1 cellular context compared by ENCODE assay signal in the genomic region with DNA sequence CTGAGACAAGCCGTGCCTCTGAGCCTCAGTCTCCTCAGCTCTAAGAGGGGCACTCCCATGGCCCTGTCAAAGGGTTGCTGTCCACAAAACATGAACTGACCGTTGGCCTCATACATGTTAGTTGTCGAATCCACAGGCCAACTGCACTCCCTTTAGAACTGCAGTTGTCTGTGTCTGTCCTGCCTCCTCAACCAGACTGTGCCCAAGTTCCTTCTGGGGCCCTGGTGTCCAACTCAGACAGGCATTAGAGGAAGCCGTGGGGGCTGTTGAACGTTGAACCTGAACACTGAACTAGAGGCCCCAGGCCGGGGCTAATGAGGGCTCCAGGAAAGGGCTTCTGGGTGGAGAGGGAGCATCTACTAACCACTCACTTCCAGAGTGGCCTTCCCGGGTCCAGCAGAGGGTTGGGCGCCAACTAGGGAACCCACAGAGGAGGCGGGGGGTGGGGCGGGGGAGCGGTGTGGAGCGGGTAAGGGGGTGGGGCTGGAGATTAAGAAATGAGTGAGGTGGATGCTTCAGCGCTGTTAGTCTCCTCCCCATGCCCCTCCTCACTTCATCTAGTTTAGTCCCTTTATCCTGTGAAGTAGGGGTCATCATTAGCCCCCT.
TF ChIP-seq lines count a peak whose summit lies in the region.

A gene with protein sequence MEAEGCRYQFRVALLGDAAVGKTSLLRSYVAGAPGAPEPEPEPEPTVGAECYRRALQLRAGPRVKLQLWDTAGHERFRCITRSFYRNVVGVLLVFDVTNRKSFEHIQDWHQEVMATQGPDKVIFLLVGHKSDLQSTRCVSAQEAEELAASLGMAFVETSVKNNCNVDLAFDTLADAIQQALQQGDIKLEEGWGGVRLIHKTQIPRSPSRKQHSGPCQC (plus strand): TSS at position 558 of the 606 bp plus-strand sequence. CDS start 247 bp downstream, outside the sequence.

TF ChIP-seq in K562, 482 proteins besides CTCF, POLR2A, EP300 and RAD21:
- TF ChIP-seq, protein P1, sequence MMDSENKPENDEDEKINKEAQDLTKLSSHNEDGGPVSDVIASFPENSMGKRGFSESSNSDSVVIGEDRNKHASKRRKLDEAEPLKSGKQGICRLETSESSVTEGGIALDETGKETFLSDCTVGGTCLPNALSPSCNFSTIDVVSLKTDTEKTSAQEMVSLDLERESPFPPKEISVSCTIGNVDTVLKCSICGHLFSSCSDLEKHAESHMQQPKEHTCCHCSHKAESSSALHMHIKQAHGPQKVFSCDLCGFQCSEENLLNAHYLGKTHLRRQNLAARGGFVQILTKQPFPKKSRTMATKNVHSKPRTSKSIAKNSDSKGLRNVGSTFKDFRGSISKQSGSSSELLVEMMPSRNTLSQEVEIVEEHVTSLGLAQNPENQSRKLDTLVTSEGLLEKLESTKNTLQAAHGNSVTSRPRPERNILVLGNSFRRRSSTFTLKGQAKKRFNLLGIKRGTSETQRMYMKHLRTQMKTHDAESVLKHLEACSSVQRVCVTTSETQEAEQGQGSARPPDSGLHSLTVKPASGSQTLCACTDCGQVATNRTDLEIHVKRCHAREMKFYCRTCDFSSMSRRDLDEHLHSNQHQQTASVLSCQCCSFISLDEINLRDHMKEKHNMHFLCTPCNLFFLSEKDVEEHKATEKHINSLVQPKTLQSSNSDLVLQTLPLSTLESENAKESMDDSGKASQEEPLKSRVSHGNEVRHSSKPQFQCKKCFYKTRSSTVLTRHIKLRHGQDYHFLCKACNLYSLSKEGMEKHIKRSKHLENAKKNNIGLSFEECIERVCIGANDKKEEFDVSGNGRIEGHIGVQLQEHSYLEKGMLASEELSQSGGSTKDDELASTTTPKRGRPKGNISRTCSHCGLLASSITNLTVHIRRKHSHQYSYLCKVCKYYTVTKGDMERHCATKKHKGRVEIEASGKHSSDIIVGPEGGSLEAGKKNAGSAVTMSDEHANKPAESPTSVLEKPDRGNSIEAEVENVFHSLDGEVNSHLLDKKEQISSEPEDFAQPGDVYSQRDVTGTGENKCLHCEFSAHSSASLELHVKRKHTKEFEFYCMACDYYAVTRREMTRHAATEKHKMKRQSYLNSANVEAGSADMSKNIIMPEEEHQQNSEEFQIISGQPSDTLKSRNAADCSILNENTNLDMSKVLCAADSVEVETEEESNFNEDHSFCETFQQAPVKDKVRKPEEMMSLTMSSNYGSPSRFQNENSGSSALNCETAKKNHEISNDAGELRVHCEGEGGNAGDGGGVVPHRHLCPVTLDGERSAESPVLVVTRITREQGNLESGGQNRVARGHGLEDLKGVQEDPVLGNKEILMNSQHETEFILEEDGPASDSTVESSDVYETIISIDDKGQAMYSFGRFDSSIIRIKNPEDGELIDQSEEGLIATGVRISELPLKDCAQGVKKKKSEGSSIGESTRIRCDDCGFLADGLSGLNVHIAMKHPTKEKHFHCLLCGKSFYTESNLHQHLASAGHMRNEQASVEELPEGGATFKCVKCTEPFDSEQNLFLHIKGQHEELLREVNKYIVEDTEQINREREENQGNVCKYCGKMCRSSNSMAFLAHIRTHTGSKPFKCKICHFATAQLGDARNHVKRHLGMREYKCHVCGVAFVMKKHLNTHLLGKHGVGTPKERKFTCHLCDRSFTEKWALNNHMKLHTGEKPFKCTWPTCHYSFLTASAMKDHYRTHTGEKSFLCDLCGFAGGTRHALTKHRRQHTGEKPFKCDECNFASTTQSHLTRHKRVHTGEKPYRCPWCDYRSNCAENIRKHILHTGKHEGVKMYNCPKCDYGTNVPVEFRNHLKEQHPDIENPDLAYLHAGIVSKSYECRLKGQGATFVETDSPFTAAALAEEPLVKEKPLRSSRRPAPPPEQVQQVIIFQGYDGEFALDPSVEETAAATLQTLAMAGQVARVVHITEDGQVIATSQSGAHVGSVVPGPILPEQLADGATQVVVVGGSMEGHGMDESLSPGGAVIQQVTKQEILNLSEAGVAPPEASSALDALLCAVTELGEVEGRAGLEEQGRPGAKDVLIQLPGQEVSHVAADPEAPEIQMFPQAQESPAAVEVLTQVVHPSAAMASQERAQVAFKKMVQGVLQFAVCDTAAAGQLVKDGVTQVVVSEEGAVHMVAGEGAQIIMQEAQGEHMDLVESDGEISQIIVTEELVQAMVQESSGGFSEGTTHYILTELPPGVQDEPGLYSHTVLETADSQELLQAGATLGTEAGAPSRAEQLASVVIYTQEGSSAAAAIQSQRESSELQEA (IDR thresholded peaks at IDR 0.05; ENCODE audit: low read depth) = no peak
- TF ChIP-seq, protein P2, sequence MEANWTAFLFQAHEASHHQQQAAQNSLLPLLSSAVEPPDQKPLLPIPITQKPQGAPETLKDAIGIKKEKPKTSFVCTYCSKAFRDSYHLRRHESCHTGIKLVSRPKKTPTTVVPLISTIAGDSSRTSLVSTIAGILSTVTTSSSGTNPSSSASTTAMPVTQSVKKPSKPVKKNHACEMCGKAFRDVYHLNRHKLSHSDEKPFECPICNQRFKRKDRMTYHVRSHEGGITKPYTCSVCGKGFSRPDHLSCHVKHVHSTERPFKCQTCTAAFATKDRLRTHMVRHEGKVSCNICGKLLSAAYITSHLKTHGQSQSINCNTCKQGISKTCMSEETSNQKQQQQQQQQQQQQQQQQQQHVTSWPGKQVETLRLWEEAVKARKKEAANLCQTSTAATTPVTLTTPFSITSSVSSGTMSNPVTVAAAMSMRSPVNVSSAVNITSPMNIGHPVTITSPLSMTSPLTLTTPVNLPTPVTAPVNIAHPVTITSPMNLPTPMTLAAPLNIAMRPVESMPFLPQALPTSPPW (CRISPR knock-in tag; IDR thresholded peaks at IDR 0.05) = peak; percentile 53; the same call in 1 of the 2 replicates
- TF ChIP-seq KDM5B (IDR thresholded peaks at IDR 0.05; ENCODE audit: insufficient replicate concordance, low read depth, low read length) = peak; percentile 46
